1 cellular context compared by ENCODE assay signal in the genomic region with DNA sequence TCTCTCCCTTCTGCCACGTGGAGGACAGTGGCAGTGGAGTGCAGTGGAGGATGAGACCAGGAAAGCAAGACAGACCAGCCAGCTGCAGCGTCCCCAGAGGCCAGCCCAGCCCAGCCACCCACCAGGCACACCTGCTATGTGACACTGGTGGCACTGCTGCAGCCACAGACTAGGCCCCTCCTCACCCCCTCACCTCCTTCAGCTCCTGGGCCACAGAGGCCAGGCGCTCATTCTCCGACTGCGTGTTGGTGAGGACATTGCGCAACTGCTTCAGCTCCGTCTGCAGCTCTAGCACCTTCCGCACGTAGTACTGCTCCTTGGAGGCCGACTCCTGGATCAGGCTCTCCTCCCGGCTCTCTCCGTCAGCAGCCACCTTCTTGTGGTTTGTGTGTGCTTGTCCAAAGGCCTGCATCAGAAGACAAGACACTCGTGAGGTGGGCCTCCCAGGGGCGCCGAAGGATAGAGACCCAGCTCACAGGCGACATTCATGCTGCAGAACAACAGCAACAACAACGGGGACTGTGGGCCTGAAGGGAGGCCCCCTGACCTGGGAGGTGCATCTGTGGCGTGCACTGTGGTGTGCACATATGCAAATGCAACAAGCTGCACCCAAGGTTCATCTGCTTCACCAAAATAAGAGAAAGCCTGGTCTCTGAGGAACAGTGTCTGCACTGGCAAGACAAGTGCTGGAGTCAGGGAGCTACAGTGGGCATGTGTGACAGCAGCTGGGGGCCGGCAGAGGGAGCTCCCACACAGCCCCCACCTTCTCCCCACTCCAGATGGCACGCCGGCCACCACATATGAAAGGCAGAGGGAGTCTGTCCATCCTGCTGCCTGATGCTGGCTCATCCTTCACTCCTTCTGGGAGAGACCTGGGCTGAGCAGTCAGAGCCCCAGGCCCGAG.
TF ChIP-seq lines count a peak whose summit lies in the region.

No MANE protein-coding gene starts in this region.

TF ChIP-seq in H1, 55 proteins besides CTCF, POLR2A, EP300 and RAD21:
- TF ChIP-seq CEBPB (IDR thresholded peaks at IDR 0.05; ENCODE audit: low read depth, low read length) (peak; percentile 81), BCL11A (IDR thresholded peaks at IDR 0.05; ENCODE audit: low read depth in 2 of 2, low read length in 2 of 2) (no peak)
